Comparison of ENCODE assay signal across 8 cellular contexts in genomic region chr9:125513634-125514413, GRCh38.
DNase-seq lines count a peak whose midpoint lies in the region; ATAC-seq and TF ChIP-seq lines count a peak whose summit lies in the region.

No MANE protein-coding gene starts in this region.

- no peak for TF ChIP-seq CTCF in brain microvascular endothelial cell (IDR thresholded peaks at IDR 0.05; ENCODE audit: low read depth, low read length, missing control alignments)

- peaks cover 6 to 9% (median 7%) of the 10 kb centered on the region in 4 donors for H3K4me1 Mint-ChIP-seq in naive thymus-derived CD8-positive, alpha-beta T cell

- ATAC-seq in GM18499 (IDR thresholded peaks at IDR 0.05; ENCODE audit: insufficient read depth, unreplicated experiment) (peak; percentile 68), GM21786 (IDR thresholded peaks at IDR 0.05; ENCODE audit: unreplicated experiment) (peak; percentile 98)
- ATAC-seq in naive thymus-derived CD8-positive, alpha-beta T cell = no peak

- H3K36me3 ChIP-seq in brain microvascular endothelial cell (replicated peaks) = no peaks in the 10 kb centered on the region

- peak overlapping the region; percentile 29 for H3K4me3 ChIP-seq in brain microvascular endothelial cell (ENCODE audit: low read depth, low read length)

- H3K27ac ChIP-seq in brain microvascular endothelial cell = peak overlapping the region; percentile 40

- no peaks in the 10 kb centered on the region for H3K27me3 ChIP-seq in brain microvascular endothelial cell (replicated peaks)

- peaks cover 0 to 26% (median 7%) of the 10 kb centered on the region in 3 donors for H3K36me3 Mint-ChIP-seq in naive thymus-derived CD8-positive, alpha-beta T cell

- DNase-seq in M059J (ENCODE audit: low read depth) (peak; percentile 96), brain microvascular endothelial cell (peak; percentile 57), lung microvascular endothelial cell (ENCODE audit: low read depth in 2 of 2) (peak; percentile 73 to 84), NCI-H69 (lab: John Stamatoyannopoulos, UW) (no peak), SK-N-DZ (ENCODE audit: low spot score) (no peak)
- no peak for DNase-seq in naive thymus-derived CD8-positive, alpha-beta T cell

- H3K27me3 Mint-ChIP-seq in naive thymus-derived CD8-positive, alpha-beta T cell = no peaks in the 10 kb centered on the region

- no peaks in the 10 kb centered on the region for H3K9me3 Mint-ChIP-seq in naive thymus-derived CD8-positive, alpha-beta T cell

- POLR2A ChIA-PET in naive thymus-derived CD8-positive, alpha-beta T cell (lab: Charles Lee) = no interaction called here

- peak overlapping the region in 2 of 10 donors; percentile 64 to 71 for H3K27ac Mint-ChIP-seq in naive thymus-derived CD8-positive, alpha-beta T cell

- in situ Hi-C loops in brain microvascular endothelial cell (cut with HindIII; ENCODE audit: low pct_ligation_motif_present, low sequenced_read_pairs) = no loop called here

- H3K4me3 Mint-ChIP-seq in naive thymus-derived CD8-positive, alpha-beta T cell = no peak overlapping the region

Comparison
In these comparisons a context has a peak if more than half of its experiments do, and no peak if none do; other contexts are left out.
1. ATAC-seq: peak in GM18499 (single experiment) and GM21786 (single experiment); none in naive thymus-derived CD8-positive, alpha-beta T cell (0 of 2).
2. DNase-seq: peak in M059J (single experiment), brain microvascular endothelial cell (single experiment) and lung microvascular endothelial cell (2 of 2); none in NCI-H69 (single experiment), naive thymus-derived CD8-positive, alpha-beta T cell (0 of 10) and SK-N-DZ (single experiment).